Comparison of ENCODE assay signal across 10 cellular contexts in genomic region chr16:25143898-25144297, GRCh38. TPM values are rescaled to one million over a fixed set of nuclear protein-coding genes. Genes with fewer than 3 reads are reported as not detected.
DNase-seq lines count a peak whose midpoint lies in the region; ATAC-seq, FAIRE-seq and TF ChIP-seq lines count a peak whose summit lies in the region.
"Had no signal": no experiment of that assay in that cellular context is flagged by ENCODE, and none has a peak within 500 bp of the region (broad histone marks: within the 10 kb centered on the region; RNA-seq: fewer than 3 reads in every experiment).

No MANE protein-coding gene starts in this region.

- H4K20me1 ChIP-seq in H9 (ENCODE audit: control insufficient read depth, insufficient read depth, insufficient read length) (no peaks in the 10 kb centered on the region), K562 (replicated peaks; ENCODE audit: control insufficient read depth, insufficient read depth, low read length) (no peaks in the 10 kb centered on the region)

- H2BK12ac ChIP-seq in H9 (ENCODE audit: insufficient read length, low read depth, low read length): no peak overlapping the region

- peak; percentile 41 for DNase-seq in H9
- DNase-seq in K562 (ENCODE audit: extremely low read depth in 1 of 4, low spot score in 3 of 4): peak in 3 of 4 experiments; percentile 12 to 19 (median 17)
- no peak for DNase-seq in anterior cingulate cortex (lab: John Stamatoyannopoulos, UW)
- DNase-seq in GM12892 (ENCODE audit: insufficient read length): no peak
- no peak for DNase-seq in central memory CD4-positive, alpha-beta T cell
- DNase-seq: NCI-H226 had no signal

- no peak overlapping the region for H3K18ac ChIP-seq in H9 (ENCODE audit: insufficient read length, low read depth, low read length)

- H3K23ac ChIP-seq in H9 (ENCODE audit: insufficient read length, low read depth, low read length): no peak overlapping the region

- no peaks in the 10 kb centered on the region for H3K9me3 ChIP-seq in H9 (ENCODE audit: control insufficient read depth, low read depth, low read length)
- H3K9me3 ChIP-seq in K562 (replicated peaks; ENCODE audit: control insufficient read depth, insufficient read depth, low read depth, low read length): no peaks in the 10 kb centered on the region
- H3K9me3 ChIP-seq in liver (ENCODE audit: control insufficient read depth in 4 of 4, low read length in 3 of 4): no peaks in the 10 kb centered on the region
- H3K9me3 ChIP-seq: ascending aorta had no signal

- no peak overlapping the region for H3K4ac ChIP-seq in H9 (ENCODE audit: low read depth, low read length)

- H3T11ph ChIP-seq in H9 (ENCODE audit: low read length): no peak overlapping the region

- H3K9ac ChIP-seq in H9 (ENCODE audit: extremely low read depth, insufficient read length, low read length) (no peak overlapping the region), K562 (ENCODE audit: insufficient read depth in 1 of 2, low read depth in 2 of 2, low read length in 2 of 2) (no peak overlapping the region), liver (ENCODE audit: low read depth in 1 of 2, low read length in 2 of 2) (no peak overlapping the region)

- H3K36me3 Mint-ChIP-seq in H9 (ENCODE audit: insufficient read depth in 1 of 3, low read depth in 3 of 3): peaks cover 10 to 46% (median 25%) of the 10 kb centered on the region in 3 experiments; a peak in 5 of 7 replicates

- POLR2A ChIA-PET in K562 (lab: Yijun Ruan, JAX): interaction anchor here (1.8 kb wide), 1 partner anchor 10 kb away, joined by 4 read pairs; no protein-coding TSS in a partner anchor

- TF ChIP-seq CTCF in C4-2B (conservative IDR thresholded peaks at IDR 0.05): peak; percentile 76
- peak; percentile 61 for TF ChIP-seq CTCF in H9 (conservative IDR thresholded peaks at IDR 0.05)
- TF ChIP-seq CTCF in K562 (IDR thresholded peaks at IDR 0.05 in 2 of 3, conservative IDR thresholded peaks at IDR 0.05 in 1 of 3; ENCODE audit: insufficient read depth in 2 of 3, low read depth in 1 of 3, low read length in 3 of 3): peak; percentile 31 to 56 (median 41); a peak in 5 of 6 replicates
- TF ChIP-seq CTCF in liver (IDR thresholded peaks at IDR 0.05; ENCODE audit: low read depth, low read length, missing input control): peak; percentile 34

- no peaks in the 10 kb centered on the region for H3K79me1 ChIP-seq in H9 (ENCODE audit: insufficient read depth, low read depth, low read length, poor library complexity, severe bottlenecking)

- H4K8ac ChIP-seq in H9 (replicated peaks; ENCODE audit: insufficient read length, low read depth, low read length): no peak overlapping the region

- no peak overlapping the region for H2BK120ac ChIP-seq in H9 (ENCODE audit: low read depth, low read length, poor library complexity, severe bottlenecking)

- no peaks in the 10 kb centered on the region for H3K23me2 ChIP-seq in H9 (ENCODE audit: insufficient read length, low read depth, low read length, poor library complexity, severe bottlenecking)

- H3K27me3 ChIP-seq in H9 (ENCODE audit: insufficient read depth, low read length) (no peaks in the 10 kb centered on the region), K562 (ENCODE audit: control insufficient read depth in 2 of 2, insufficient read depth in 2 of 2, low read length in 2 of 2) (no peaks in the 10 kb centered on the region), liver (ENCODE audit: control insufficient read depth in 4 of 4, insufficient read depth in 4 of 4, low read length in 3 of 4) (no peaks in the 10 kb centered on the region)
- H3K27me3 ChIP-seq: ascending aorta had no signal

- H3K27ac ChIP-seq in C4-2B (no peak overlapping the region), H9 (ENCODE audit: insufficient read length, low read depth, low read length) (no peak overlapping the region), K562 (ENCODE audit: extremely low read depth, low read depth, low read length) (no peak overlapping the region), liver (ENCODE audit: low read depth in 1 of 2, low read length in 2 of 2) (no peak overlapping the region)
- H3K27ac ChIP-seq: ascending aorta had no signal

- intact Hi-C loops in K562 (cut with micrococcal nuclease): no loop called here

- H3K4me2 ChIP-seq in H9 (ENCODE audit: insufficient read depth, insufficient read length, low read length): no peak overlapping the region
- no peak overlapping the region for H3K4me2 ChIP-seq in K562 (ENCODE audit: insufficient read depth, low read length)

- no peak overlapping the region for H3K14ac ChIP-seq in H9 (ENCODE audit: insufficient read depth, low read length)

- H3K4me3 ChIP-seq in K562 (no peak overlapping the region), liver (ENCODE audit: low read depth in 1 of 3, low read length in 3 of 3) (no peak overlapping the region)
- H3K4me3 ChIP-seq: ascending aorta had no signal

- H3K4me3 Mint-ChIP-seq in H9: no peak overlapping the region

- H3K79me2 ChIP-seq in H9 (ENCODE audit: insufficient read depth, low read length): no peaks in the 10 kb centered on the region
- no peaks in the 10 kb centered on the region for H3K79me2 ChIP-seq in K562 (ENCODE audit: control insufficient read depth, insufficient read depth, low read length)

- H3K36me3 ChIP-seq in K562 (ENCODE audit: control insufficient read depth, insufficient read depth, low read length) (peaks cover 26% of the 10 kb centered on the region; the same call in 2 of the 3 replicates), liver (ENCODE audit: control insufficient read depth in 4 of 4, insufficient read depth in 3 of 4, low read depth in 1 of 4, low read length in 3 of 4) (peaks cover 2 to 31% (median 14%) of the 10 kb centered on the region in 4 donors)

- H3K9me3 Mint-ChIP-seq in H9: no peaks in the 10 kb centered on the region

- no peaks in the 10 kb centered on the region for H3K27me3 Mint-ChIP-seq in H9 (ENCODE audit: low read depth)

- CTCF ChIA-PET in K562 (lab: Yijun Ruan, JAX; ENCODE audit: low intra/inter-chr PET ratio): no interaction called here

- H3K4me1 ChIP-seq in H9 (ENCODE audit: insufficient read depth, low read length) (no peaks in the 10 kb centered on the region), K562 (replicated peaks in 1 of 2; ENCODE audit: control insufficient read depth in 2 of 2, insufficient read depth in 2 of 2, low read length in 2 of 2) (0 out of 5 replicates have a peak, but pooled peaks cover 0 to 4% of the 10 kb centered on the region in 2 experiments), liver (ENCODE audit: control insufficient read depth in 4 of 4, insufficient read depth in 4 of 4, low read length in 3 of 4) (no peaks in the 10 kb centered on the region)
- H3K4me1 ChIP-seq: ascending aorta had no signal

- H2BK20ac ChIP-seq in H9 (ENCODE audit: low read depth, low read length, poor library complexity, severe bottlenecking): no peak overlapping the region

- no CpG with 5 or more reads among the region's 2 CpGs for WGBS in H9 (ENCODE audit: extremely low coverage, insufficient read length, low lambda C conversion rate)
- 46% methylated on average over 2 of the region's 2 CpGs for WGBS in K562 (ENCODE audit: insufficient coverage, low coverage, missing lambda C conversion rate)
- WGBS in liver: 29% methylated on average over 2 of the region's 2 CpGs

- H3K56ac ChIP-seq in H9 (ENCODE audit: insufficient read length, low read depth, low read length): no peak overlapping the region

- no peak overlapping the region for H2BK15ac ChIP-seq in H9 (ENCODE audit: low read depth, low read length)

- FAIRE-seq in K562 (lab: Jason Lieb, UNC) (peak; percentile 79), GM12892 (lab: Jason Lieb, UNC) (no peak)

- no peak overlapping the region for H4K91ac ChIP-seq in H9 (ENCODE audit: insufficient read length, low read depth, low read length)

- H2BK5ac ChIP-seq in H9 (ENCODE audit: insufficient read length, low read length): no peak overlapping the region

- TF ChIP-seq POLR2A in K562 (conservative IDR thresholded peaks at IDR 0.05) (no peak), GM12892 (IDR thresholded peaks at IDR 0.05; ENCODE audit: low read depth, low read length) (no peak)

- H3K27ac Mint-ChIP-seq in H9: no peak overlapping the region

- TF ChIP-seq RAD21 in K562 (CRISPR knock-in tag; conservative IDR thresholded peaks at IDR 0.05 in 1 of 2, IDR thresholded peaks at IDR 0.05 in 1 of 2) (peak in 1 of 2 experiments; percentile 25; a peak in 1 of 4 replicates), liver (IDR thresholded peaks at IDR 0.05) (peak; percentile 36 to 69)

- no peak overlapping the region for H2AK5ac ChIP-seq in H9 (ENCODE audit: insufficient read length, low read length)

- H4K5ac ChIP-seq in H9 (ENCODE audit: insufficient read length, low read depth, low read length): no peak overlapping the region

- peaks cover 8 to 12% of the 10 kb centered on the region in 2 experiments for H3K4me1 Mint-ChIP-seq in H9

- no peaks in the 10 kb centered on the region for H3K9me1 ChIP-seq in K562 (ENCODE audit: control insufficient read depth, insufficient read depth, low read length)

- H2AFZ ChIP-seq in H9 (ENCODE audit: low read length) (no peak overlapping the region), K562 (ENCODE audit: low read depth, low read length) (no peak overlapping the region)

- TF ChIP-seq EP300 in K562 (IDR thresholded peaks at IDR 0.05; ENCODE audit: low read length): no peak

- in situ Hi-C loops in K562 (cut with MboI): no loop called here

- peak; percentile 51; the same call in 1 of the 3 replicates for ATAC-seq in K562
- ATAC-seq in GM19328 (IDR thresholded peaks at IDR 0.05; ENCODE audit: unreplicated experiment): no peak

- no TSS peak for BruUV-seq in K562 (replicated peaks; lab: Mats Ljungman, UMichigan)

TF ChIP-seq in liver, 16 proteins besides CTCF, POLR2A, EP300 and RAD21 (continues in another document):
- no peak for TF ChIP-seq HNF4G (IDR thresholded peaks at IDR 0.05)

RNA-seq across cellular contexts. Expression of gene LCMT1, which starts 32.4 kb away (rescaled TPM):
- 80.6 and 81.2 TPM in 2 replicates for total RNA-seq in H9 (2021)
- total RNA-seq in K562 (2011; cell fraction: chromatin; rRNA removed; ENCODE audit: low replicate concordance): 33.7 and 47.4 TPM in 2 replicates
- total RNA-seq in K562 (2011; cell fraction: nucleolus; rRNA removed): 26.7 and 33.5 TPM in 2 replicates
- 36.5 and 39.2 TPM in 2 replicates for total RNA-seq in K562 (2011; cell fraction: nucleoplasm; rRNA removed)
- total RNA-seq in K562 (2014; rRNA removed): 26.2 and 32.3 TPM in 2 replicates
- 20.0 and 21.4 TPM in 2 replicates for total RNA-seq in K562 (2014; rRNA removed; fragmentation: Illumina TruSeq; extraction: Trizol)
- total RNA-seq in K562 (2015; rRNA removed; fragmentation: Illumina TruSeq; extraction: Trizol): 20.8 and 21.7 TPM in 2 replicates
- total RNA-seq in K562 (2021): 35.3 and 42.8 TPM in 2 replicates
- 29.6 and 31.2 TPM in 2 replicates for polyA plus RNA-seq in K562 (2011; rRNA removed)
- polyA plus RNA-seq in K562 (2011; cell fraction: cytosol; rRNA removed): 15.3 and 25.4 TPM in 2 replicates
- polyA plus RNA-seq in K562 (2011; cell fraction: nucleus; rRNA removed): 20.8 and 22.0 TPM in 2 replicates
- polyA plus RNA-seq in K562 (2012): 41.7 and 44.4 TPM in 2 replicates
- polyA plus RNA-seq in K562 (2014; fragmentation: Illumina TruSeq; extraction: Trizol): 32.5 and 42.0 TPM in 2 replicates
- polyA plus RNA-seq in K562 (2014; fragmentation: Nextera tagmentation; extraction: Ambion mirVana): 10 to 100 TPM; 34.2 to 42.8 TPM
- 22.3 and 22.9 TPM in 2 replicates for polyA plus RNA-seq in K562 (2014; rRNA removed)
- polyA minus RNA-seq in K562 (2011; rRNA and poly(A)+ RNA removed): 49.2 and 53.4 TPM in 2 replicates
- 19.9 and 24.8 TPM in 2 replicates for polyA minus RNA-seq in K562 (2011; cell fraction: cytosol; rRNA and poly(A)+ RNA removed)
- polyA minus RNA-seq in K562 (2011; cell fraction: nucleus; rRNA and poly(A)+ RNA removed): 11.2 and 25.0 TPM in 2 replicates
- total RNA-seq in liver: 1 to 10 TPM; 4.8 to 8.2 TPM
- polyA plus RNA-seq in liver: 1 to 10 TPM; 5.8 to 7.4 TPM
- polyA plus RNA-seq in GM12892 (2012; ENCODE audit: missing spikeins): 35.9 TPM

Comparison
In these comparisons a context has a peak if more than half of its experiments do, and no peak if none do; other contexts are left out.
1. DNase-seq: peak in H9 (single experiment) and K562 (3 of 4); none in anterior cingulate cortex (0 of 58), GM12892 (single experiment) and central memory CD4-positive, alpha-beta T cell (single experiment).
2. Peak in every context shown above with its lines, with median percentiles within 50 percentile points of each other: CTCF ChIP-seq.